In the genomic region with DNA sequence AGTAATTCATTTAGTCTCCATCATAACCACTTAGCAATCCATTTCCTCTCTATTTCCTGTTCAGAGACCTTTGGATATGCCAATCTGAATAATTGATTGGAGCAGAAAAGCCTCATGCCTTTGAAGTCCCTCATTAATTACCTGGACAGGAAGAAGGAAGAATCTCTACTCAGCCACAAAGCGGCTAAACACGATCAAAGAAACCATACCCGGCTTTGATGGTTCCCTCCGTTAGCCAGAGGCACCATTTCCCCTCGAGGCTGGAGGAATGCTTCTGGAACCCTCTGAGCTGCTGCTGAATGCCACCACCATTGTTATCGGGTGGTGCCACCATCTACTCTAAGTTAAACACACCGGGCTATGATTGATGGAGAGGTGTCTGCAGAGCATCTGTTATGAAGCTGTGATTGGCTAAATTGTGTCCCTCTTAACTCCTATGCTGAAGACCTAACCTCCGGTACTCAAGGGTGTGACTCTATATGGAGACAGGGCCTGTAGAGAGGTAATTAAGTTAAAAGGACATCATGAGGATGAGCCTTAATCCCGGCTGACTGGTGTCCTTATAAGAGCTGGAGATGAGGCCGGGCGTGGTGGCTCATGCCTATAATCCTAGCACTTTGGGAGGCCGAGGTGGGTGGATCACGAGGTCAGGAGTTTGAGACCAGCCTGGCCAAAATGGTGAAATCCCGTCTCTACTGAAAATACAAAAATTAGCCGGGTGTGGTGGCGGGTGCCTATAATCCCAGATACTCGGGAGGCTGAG, we compare ENCODE assay signal across 22 cellular contexts.
"Had no signal": no experiment of that assay in that cellular context is flagged by ENCODE, and none has a peak within 500 bp of the region (broad histone marks: within the 10 kb centered on the region; RNA-seq: fewer than 3 reads in every experiment).

No MANE protein-coding gene starts in this region.

- ATAC-seq: activated CD8-positive, alpha-beta T cell treated with anti-CD3 and anti-CD28 coated beads for 36 hours; activated naive CD4-positive, alpha-beta T cell treated with anti-CD3 and anti-CD28 coated beads, Interleukin-2, amount 50 U/mL, for 72 hours; natural killer cell; stimulated activated naive CD8-positive, alpha-beta T cell treated with anti-CD3 and anti-CD28 coated beads, Interleukin-15, Interleukin-2, amounts not matched to agents 100 U/mL and 50 U/mL, for 24 hours had no signal

- H3K36me3 ChIP-seq: breast epithelium, esophagus squamous epithelium, neural progenitor cell, thoracic aorta, vagina had no signal

- H3K27ac ChIP-seq: neural progenitor cell had no signal

- H3K9ac ChIP-seq: neural progenitor cell had no signal

- H3K9me3 ChIP-seq: breast epithelium, esophagus squamous epithelium, thoracic aorta, vagina had no signal

- DNase-seq: activated CD4-positive, alpha-beta T cell treated with anti-CD3 and anti-CD28 coated beads, Interleukin-2, amount 10 ng/mL, durations not matched to agents 24 days and 14 days; activated CD4-positive, CD25-positive, alpha-beta regulatory T cell treated with anti-CD3 and anti-CD28 coated beads, Interleukin-2, amount 50 U/mL, for 72 hours; activated CD8-positive, alpha-beta T cell treated with anti-CD3 and anti-CD28 coated beads for 36 hours; activated T-cell treated with anti-CD3 and anti-CD28 coated beads, Interleukin-2, amount 50 U/mL, for 48 hours; central memory CD4-positive, alpha-beta T cell; dermis blood vessel endothelial cell; effector CD4-positive, alpha-beta T cell; esophagus squamous epithelium; foreskin melanocyte; natural killer cell; stimulated activated CD4-positive, alpha-beta T cell treated with anti-CD3 and anti-CD28 coated beads, Interleukin-12 subunit alpha, Interleukin-12 subunit beta, amount 100 ng/mL, for 4 hours; stimulated activated CD4-positive, alpha-beta T cell treated with anti-CD3 and anti-CD28 coated beads, Interleukin-4, amount 100 ng/mL, for 1 hour; stimulated activated naive CD8-positive, alpha-beta T cell treated with anti-CD3 and anti-CD28 coated beads, Interleukin-15, Interleukin-2, amounts not matched to agents 100 U/mL and 50 U/mL, for 24 hours; T1000 had no signal

- H3K27me3 ChIP-seq: breast epithelium, neural progenitor cell, vagina had no signal

- H3K4me3 ChIP-seq: neural progenitor cell had no signal

- FAIRE-seq: colon, endometrium, islet of Langerhans had no signal
